ENCODE assay signal across 9 cellular contexts in genomic region chr12:19847294-19848059, GRCh38.
DNase-seq lines count a peak whose midpoint lies in the region; ATAC-seq and TF ChIP-seq lines count a peak whose summit lies in the region.
"Had no signal": no experiment of that assay in that cellular context is flagged by ENCODE, and none has a peak within 500 bp of the region (broad histone marks: within the 10 kb centered on the region; RNA-seq: fewer than 3 reads in every experiment).

No MANE protein-coding gene starts in this region.

- H3K27ac Mint-ChIP-seq in HFFc6 (peak overlapping the region; percentile 29; the same call in 1 of the 2 replicates), T-helper 17 cell (peak overlapping the region; percentile 27)

- peak overlapping the region; percentile 16 for H3K4me3 ChIP-seq in right cardiac atrium (ENCODE audit: low read length)
- H3K4me3 ChIP-seq in stomach, result peak overlapping the region in 1 of 4 donors; percentile 2

- H3K27ac ChIP-seq in right cardiac atrium (ENCODE audit: low read length) (peak overlapping the region; percentile 99), stomach (peak overlapping the region in 4 of 5 donors; percentile 50 to 75 (median 60))

- 16% methylated on average over 11 of the region's 11 CpGs for WGBS in right cardiac atrium
- 24 to 39% (median 31%) methylated on average over 11 of the region's 11 CpGs for WGBS in stomach, 5 donors

- no peak for TF ChIP-seq EP300 in stomach (IDR thresholded peaks at IDR 0.05)

- H3K4me3 Mint-ChIP-seq in HFFc6 (peak overlapping the region; percentile 40), T-helper 17 cell (no peak overlapping the region)

- TF ChIP-seq CTCF in HFFc6 (IDR thresholded peaks at IDR 0.05) (no peak), stomach (IDR thresholded peaks at IDR 0.05) (no peak)

- H3K4me1 Mint-ChIP-seq in HFFc6 (ENCODE audit: low read depth), result peaks cover 26% of the 10 kb centered on the region
- peaks cover 11% of the 10 kb centered on the region for H3K4me1 Mint-ChIP-seq in T-helper 17 cell

- H3K27me3 Mint-ChIP-seq in HFFc6 (ENCODE audit: insufficient read depth), result no peaks in the 10 kb centered on the region; the same call in 1 of the 2 replicates
- peaks cover 7% of the 10 kb centered on the region for H3K27me3 Mint-ChIP-seq in T-helper 17 cell

- H3K4me1 ChIP-seq in right cardiac atrium (ENCODE audit: control insufficient read depth, insufficient read depth, low read length) (no peaks in the 10 kb centered on the region), stomach (peaks cover 0 to 16% (median 4%) of the 10 kb centered on the region in 4 donors)

- H3K9me3 Mint-ChIP-seq in HFFc6, result peaks cover 11% of the 10 kb centered on the region

- DNase-seq in HFFc6 (no peak), T-helper 17 cell (no peak), right cardiac atrium (peak; percentile 27 to 73 (median 63)), stomach (no peak), amygdala (lab: John Stamatoyannopoulos, UW) (no peak), HK-2 (ENCODE audit: unreplicated experiment) (no peak), NCI-H1930 (lab: John Stamatoyannopoulos, UW) (no peak)
- DNase-seq: NCI-H1105 treated with DMSO at 0.1 percent for 48 hours had no signal

- H3K9me3 ChIP-seq in T-helper 17 cell (ENCODE audit: control insufficient read depth, low read length, poor library complexity, severe bottlenecking) (no peaks in the 10 kb centered on the region), right cardiac atrium (ENCODE audit: control insufficient read depth, low read length) (peaks cover 3% of the 10 kb centered on the region), stomach (peaks cover 0 to 12% (median 5%) of the 10 kb centered on the region in 4 donors)

- no peaks in the 10 kb centered on the region for H3K36me3 ChIP-seq in stomach

- H3K36me3 Mint-ChIP-seq in HFFc6 (ENCODE audit: low read depth) (no peaks in the 10 kb centered on the region), T-helper 17 cell (ENCODE audit: low read depth) (no peaks in the 10 kb centered on the region)

- ATAC-seq in T-helper 17 cell, result no peak
- peak; percentile 92 for ATAC-seq in right cardiac atrium
- no peak for ATAC-seq in HG03460 (IDR thresholded peaks at IDR 0.05; ENCODE audit: unreplicated experiment)

- H3K27me3 ChIP-seq in right cardiac atrium (ENCODE audit: control insufficient read depth, insufficient read depth) (no peaks in the 10 kb centered on the region), stomach (no peaks in the 10 kb centered on the region)

- intact Hi-C loops in right cardiac atrium (cut with DNase I) (no loop called here), stomach (cut with DNase I; ENCODE audit: low total_unique reads) (no loop called here)

- no peak for TF ChIP-seq POLR2A in stomach (IDR thresholded peaks at IDR 0.05)

Comparison
In these comparisons a context has a peak if more than half of its experiments do, and no peak if none do; other contexts are left out.
1. DNase-seq: peak in right cardiac atrium (3 of 3); none in HFFc6 (single experiment), T-helper 17 cell (0 of 3), stomach (single experiment), amygdala (0 of 56), HK-2 (single experiment) and NCI-H1930 (0 of 2).
2. ATAC-seq: peak in right cardiac atrium (2 of 2); none in T-helper 17 cell (single experiment) and HG03460 (single experiment).